Comparison of ENCODE assay signal across 8 cellular contexts in genomic region chr15:38565287-38565670, GRCh38. TPM values are rescaled to one million over a fixed set of nuclear protein-coding genes. Genes with fewer than 3 reads are reported as not detected.
DNase-seq lines count a peak whose midpoint lies in the region; ATAC-seq and TF ChIP-seq lines count a peak whose summit lies in the region.

No MANE protein-coding gene starts in this region.

- H3K27ac Mint-ChIP-seq in activated naive CD4-positive, alpha-beta T cell treated with anti-CD3 and anti-CD28 coated beads, Interleukin-2, amount 50 U/mL, for 72 hours: peak overlapping the region; percentile 70 to 96
- no peak overlapping the region for H3K27ac Mint-ChIP-seq in mesothelial cell of epicardium

- TF ChIP-seq CTCF in mesothelial cell of epicardium (IDR thresholded peaks at IDR 0.05; ENCODE audit: unreplicated experiment): no peak
- TF ChIP-seq CTCF in vagina (IDR thresholded peaks at IDR 0.05): no peak

- H3K27ac ChIP-seq in right cardiac atrium (ENCODE audit: low read length) (no peak overlapping the region), vagina (no peak overlapping the region)

- ATAC-seq in right cardiac atrium: peak; percentile 10 to 17
- ATAC-seq in left ventricle myocardium superior: no peak
- ATAC-seq in activated naive CD4-positive, alpha-beta T cell treated with anti-CD3 and anti-CD28 coated beads, Interleukin-2, amount 50 U/mL, for 72 hours: no peak
- no peak for ATAC-seq in GM18505 (IDR thresholded peaks at IDR 0.05; ENCODE audit: unreplicated experiment)
- ATAC-seq in sciatic nerve: no peak

- H3K4me3 ChIP-seq in right cardiac atrium (ENCODE audit: low read length) (no peak overlapping the region), vagina (peak overlapping the region in 1 of 2 donors; percentile 55)

- intact Hi-C loops in right cardiac atrium (cut with DNase I): loop anchor here in 1 of 4 donors (10.0 kb wide), 2 partner anchors 60 to 120 kb away; no protein-coding TSS in a partner anchor
- intact Hi-C loops in left ventricle myocardium superior (cut with micrococcal nuclease): no loop called here
- intact Hi-C loops in vagina (cut with DNase I): no loop called here
- intact Hi-C loops in sciatic nerve (cut with DNase I): loop anchor here (10.0 kb wide), 1 partner anchor 120 kb away; no protein-coding TSS in a partner anchor

- no peaks in the 10 kb centered on the region for H3K27me3 ChIP-seq in right cardiac atrium (ENCODE audit: control insufficient read depth, insufficient read depth)
- no peaks in the 10 kb centered on the region for H3K27me3 ChIP-seq in vagina

- H3K36me3 Mint-ChIP-seq in activated naive CD4-positive, alpha-beta T cell treated with anti-CD3 and anti-CD28 coated beads, Interleukin-2, amount 50 U/mL, for 72 hours: peaks cover 9 to 31% of the 10 kb centered on the region in 2 donors
- H3K36me3 Mint-ChIP-seq in mesothelial cell of epicardium: no peaks in the 10 kb centered on the region

- peaks cover 0 to 4% of the 10 kb centered on the region in 2 donors for H3K9me3 Mint-ChIP-seq in activated naive CD4-positive, alpha-beta T cell treated with anti-CD3 and anti-CD28 coated beads, Interleukin-2, amount 50 U/mL, for 72 hours
- H3K9me3 Mint-ChIP-seq in mesothelial cell of epicardium: peaks cover 7% of the 10 kb centered on the region

- no peak for TF ChIP-seq POLR2A in GM18505 (IDR thresholded peaks at IDR 0.05; ENCODE audit: borderline replicate concordance, extremely low read depth, insufficient read depth, insufficient read length)
- no peak for TF ChIP-seq POLR2A in vagina (IDR thresholded peaks at IDR 0.05)

- no peaks in the 10 kb centered on the region for H3K4me1 ChIP-seq in right cardiac atrium (ENCODE audit: control insufficient read depth, insufficient read depth, low read length)
- peaks cover 6% of the 10 kb centered on the region for H3K4me1 ChIP-seq in vagina

- 57% methylated on average over 16 of the region's 16 CpGs for WGBS in right cardiac atrium

- no peaks in the 10 kb centered on the region for H3K36me3 ChIP-seq in vagina

- H3K9me3 ChIP-seq in right cardiac atrium (ENCODE audit: control insufficient read depth, low read length) (no peaks in the 10 kb centered on the region), vagina (no peaks in the 10 kb centered on the region)

- no peak for DNase-seq in right cardiac atrium
- DNase-seq in left ventricle myocardium superior: no peak
- DNase-seq in activated naive CD4-positive, alpha-beta T cell treated with anti-CD3 and anti-CD28 coated beads, Interleukin-2, amount 50 U/mL, for 72 hours (ENCODE audit: low spot score in 2 of 2): no peak
- no peak for DNase-seq in mesothelial cell of epicardium (ENCODE audit: low spot score in 2 of 2, unreplicated experiment in 2 of 2)
- no peak for DNase-seq in vagina (ENCODE audit: extremely low spot score in 2 of 2)
- DNase-seq in stimulated activated CD8-positive, alpha-beta memory T cell treated with anti-CD3 and anti-CD28 coated beads, Interleukin-4, amount 100 ng/mL, for 48 hours: no peak
- no peak for DNase-seq in sciatic nerve (ENCODE audit: low spot score)

- peaks cover 9% of the 10 kb centered on the region for H3K4me1 Mint-ChIP-seq in mesothelial cell of epicardium

- peaks cover 38% of the 10 kb centered on the region for H3K27me3 Mint-ChIP-seq in mesothelial cell of epicardium (ENCODE audit: low read depth)

- H3K4me3 Mint-ChIP-seq in mesothelial cell of epicardium: peak overlapping the region; percentile 75

RNA-seq across cellular contexts. Expression of gene RASGRP1, which starts 0.7 kb away (rescaled TPM):
- total RNA-seq in right cardiac atrium (1 to 10 TPM; 1.3 to 3.5 (median 2.0) TPM), left ventricle myocardium superior (0.42 TPM), mesothelial cell of epicardium (3.7 to 4.8 TPM (median 4.4 TPM) in 3 replicates), vagina (8.8 TPM), sciatic nerve (1.2 TPM)
- 0.43 TPM for polyA plus RNA-seq in right cardiac atrium
- total RNA-seq in activated naive CD4-positive, alpha-beta T cell treated with anti-CD3 and anti-CD28 coated beads, Interleukin-2, amount 50 U/mL, for 72 hours: 100 to 1,000 TPM in 1 of 2 donors, 10 to 100 TPM in 1; 61.2 to 102 TPM

Comparison
In these comparisons a context has a peak if more than half of its experiments do, and no peak if none do; other contexts are left out.
1. ATAC-seq: peak in right cardiac atrium (2 of 2); none in left ventricle myocardium superior (single experiment), activated naive CD4-positive, alpha-beta T cell treated with anti-CD3 and anti-CD28 coated beads, Interleukin-2, amount 50 U/mL, for 72 hours (0 of 2), GM18505 (single experiment) and sciatic nerve (single experiment).